In the genomic region with DNA sequence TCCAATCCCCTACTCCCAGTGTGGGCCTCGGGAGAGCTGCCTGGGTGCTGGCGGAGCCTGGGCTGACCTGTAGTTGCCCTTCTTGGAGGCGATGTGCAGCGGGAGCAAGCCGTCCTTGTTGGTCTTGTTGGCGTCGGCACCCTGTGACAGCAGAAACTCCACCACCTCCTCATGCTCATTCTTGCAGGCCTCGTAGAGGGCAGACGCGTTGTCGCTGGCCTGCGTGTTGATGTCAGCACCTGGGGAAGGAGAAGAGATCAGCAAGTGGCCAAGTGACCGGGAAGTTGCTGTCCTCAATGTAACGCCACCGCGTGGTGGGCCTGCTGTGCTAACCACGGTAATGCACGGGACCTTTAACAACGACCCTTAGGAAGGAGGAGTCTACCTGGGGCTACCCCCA, we compare ENCODE assay signal across 1 cellular context.
TF ChIP-seq lines count a peak whose summit lies in the region.

No MANE protein-coding gene starts in this region.

TF ChIP-seq in IMR-90, 13 proteins besides CTCF, POLR2A, EP300 and RAD21 (continued from another document):
- TF ChIP-seq, protein P1, sequence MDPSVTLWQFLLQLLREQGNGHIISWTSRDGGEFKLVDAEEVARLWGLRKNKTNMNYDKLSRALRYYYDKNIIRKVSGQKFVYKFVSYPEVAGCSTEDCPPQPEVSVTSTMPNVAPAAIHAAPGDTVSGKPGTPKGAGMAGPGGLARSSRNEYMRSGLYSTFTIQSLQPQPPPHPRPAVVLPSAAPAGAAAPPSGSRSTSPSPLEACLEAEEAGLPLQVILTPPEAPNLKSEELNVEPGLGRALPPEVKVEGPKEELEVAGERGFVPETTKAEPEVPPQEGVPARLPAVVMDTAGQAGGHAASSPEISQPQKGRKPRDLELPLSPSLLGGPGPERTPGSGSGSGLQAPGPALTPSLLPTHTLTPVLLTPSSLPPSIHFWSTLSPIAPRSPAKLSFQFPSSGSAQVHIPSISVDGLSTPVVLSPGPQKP (IDR thresholded peaks at IDR 0.05; ENCODE audit: borderline replicate concordance, low read depth, low read length) = no peak
- TF ChIP-seq, protein P2, sequence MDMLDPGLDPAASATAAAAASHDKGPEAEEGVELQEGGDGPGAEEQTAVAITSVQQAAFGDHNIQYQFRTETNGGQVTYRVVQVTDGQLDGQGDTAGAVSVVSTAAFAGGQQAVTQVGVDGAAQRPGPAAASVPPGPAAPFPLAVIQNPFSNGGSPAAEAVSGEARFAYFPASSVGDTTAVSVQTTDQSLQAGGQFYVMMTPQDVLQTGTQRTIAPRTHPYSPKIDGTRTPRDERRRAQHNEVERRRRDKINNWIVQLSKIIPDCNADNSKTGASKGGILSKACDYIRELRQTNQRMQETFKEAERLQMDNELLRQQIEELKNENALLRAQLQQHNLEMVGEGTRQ (IDR thresholded peaks at IDR 0.05; ENCODE audit: low read depth, low read length) = no peak
- TF ChIP-seq RCOR1 (IDR thresholded peaks at IDR 0.05; ENCODE audit: insufficient replicate concordance, low read length) (no peak), MAZ (IDR thresholded peaks at IDR 0.05; ENCODE audit: borderline replicate concordance, low read depth, low read length) (no peak), FOS (IDR thresholded peaks at IDR 0.05; ENCODE audit: low read depth, low read length) (no peak), RFX5 (IDR thresholded peaks at IDR 0.05; ENCODE audit: low read depth, low read length) (no peak), NFE2L2 (IDR thresholded peaks at IDR 0.05; ENCODE audit: low read depth, low read length) (no peak), CHD1 (IDR thresholded peaks at IDR 0.05; ENCODE audit: low read depth, low read length) (no peak), MAFK (IDR thresholded peaks at IDR 0.05; ENCODE audit: low read depth, low read length) (no peak), CEBPB (IDR thresholded peaks at IDR 0.05; ENCODE audit: low read depth, low read length) (no peak), MXI1 (IDR thresholded peaks at IDR 0.05; ENCODE audit: borderline replicate concordance, low read depth, low read length) (no peak)
TF ChIP-seq in IMR-90: peak in this region for 0.
